In genomic region chr12:49355913-49356312, GRCh38 we compare ENCODE assay signal across 18 cellular contexts. TPM values are rescaled to one million over a fixed set of nuclear protein-coding genes. Genes with fewer than 3 reads are reported as not detected.
DNase-seq lines count a peak whose midpoint lies in the region; ATAC-seq and TF ChIP-seq lines count a peak whose summit lies in the region.
"Had no signal": no experiment of that assay in that cellular context is flagged by ENCODE, and none has a peak within 500 bp of the region (broad histone marks: within the 10 kb centered on the region; RNA-seq: fewer than 3 reads in every experiment).

No MANE protein-coding gene starts in this region.

- WGBS in esophagus muscularis mucosa: 86% methylated on average over 10 of the region's 10 CpGs

- TF ChIP-seq EP300 in esophagus muscularis mucosa (IDR thresholded peaks at IDR 0.05): no peak

- intact Hi-C loops in esophagus muscularis mucosa (cut with DNase I): loop anchor here (2.0 kb wide), 1 partner anchor 225 kb away; no protein-coding TSS in a partner anchor
- intact Hi-C loops in posterior vena cava (cut with DNase I): loop anchor here (1.0 to 5.0 kb wide), 2 partner anchors 21 to 161 kb away; no protein-coding TSS in a partner anchor
- intact Hi-C loops in A673 (cut with micrococcal nuclease; ENCODE audit: unreplicated experiment): loop anchor here (2.0 to 5.0 kb wide), 2 partner anchors 67 to 226 kb away; no protein-coding TSS in a partner anchor

- peaks cover 0 to 7% (median 4%) of the 10 kb centered on the region in 4 donors for H3K4me1 ChIP-seq in esophagus muscularis mucosa
- H3K4me1 ChIP-seq in A673 (ENCODE audit: insufficient read depth, low read length, poor library complexity, severe bottlenecking): peaks cover 5% of the 10 kb centered on the region
- H3K4me1 ChIP-seq: BLaER1 had no signal

- CTCF ChIA-PET in A673 (lab: Charles Lee): no interaction called here

- H3K27ac ChIP-seq in esophagus muscularis mucosa (replicated peaks in 1 of 4) (no peak overlapping the region), A673 (ENCODE audit: low read depth, low read length, poor library complexity, severe bottlenecking) (no peak overlapping the region)
- H3K27ac ChIP-seq: 22Rv1, A549, BLaER1, GM23248, HL-60 had no signal

- POLR2A ChIA-PET in A673 (lab: Charles Lee; ENCODE audit: low non-redundant PET): no interaction called here

- TF ChIP-seq POLR2A in esophagus muscularis mucosa (IDR thresholded peaks at IDR 0.05; ENCODE audit: low read depth): no peak

- H3K36me3 ChIP-seq in esophagus muscularis mucosa (no peaks in the 10 kb centered on the region), A673 (ENCODE audit: insufficient read depth, low read length, poor library complexity, severe bottlenecking) (no peaks in the 10 kb centered on the region)
- H3K36me3 ChIP-seq: BLaER1, HAP-1 had no signal

- no TSS peak for BruUV-seq in A673 (replicated peaks; lab: Mats Ljungman, UMichigan)

- H3K9me3 ChIP-seq in esophagus muscularis mucosa (no peaks in the 10 kb centered on the region), A673 (ENCODE audit: low read depth, low read length, poor library complexity, severe bottlenecking) (no peaks in the 10 kb centered on the region)
- H3K9me3 ChIP-seq: A549, BLaER1, HAP-1 had no signal

- H3K4me3 ChIP-seq in esophagus muscularis mucosa (no peak overlapping the region), A673 (ENCODE audit: low read depth, low read length, poor library complexity, severe bottlenecking) (no peak overlapping the region)
- H3K4me3 ChIP-seq: A549, BLaER1, GM23248, HAP-1 had no signal

- no peak for ATAC-seq in GM18867 (IDR thresholded peaks at IDR 0.05; ENCODE audit: unreplicated experiment)
- no peak for ATAC-seq in GM18868 (IDR thresholded peaks at IDR 0.05; ENCODE audit: unreplicated experiment)
- ATAC-seq: A549 had no signal

- no peak for TF ChIP-seq CTCF in esophagus muscularis mucosa (IDR thresholded peaks at IDR 0.05)
- TF ChIP-seq CTCF in A673 (conservative IDR thresholded peaks at IDR 0.05; ENCODE audit: low read depth, low read length): no peak

- H3K27me3 ChIP-seq in esophagus muscularis mucosa (peaks cover 0 to 58% (median 9%) of the 10 kb centered on the region in 4 donors), A673 (replicated peaks; ENCODE audit: insufficient read depth, low read depth, low read length, poor library complexity) (no peaks in the 10 kb centered on the region)
- H3K27me3 ChIP-seq: BLaER1 had no signal

- DNase-seq in activated effector memory CD4-positive, alpha-beta T cell treated with anti-CD3 and anti-CD28 coated beads, Interleukin-2, amount 50 U/mL, for 16 hours: peak; percentile 34
- no peak for DNase-seq in activated effector memory CD4-positive, alpha-beta T cell treated with Interleukin-2 at 50 U/mL for 16 hours
- DNase-seq in esophagus muscularis mucosa (ENCODE audit: extremely low spot score) (peak; percentile 26), posterior vena cava (ENCODE audit: low spot score) (peak; percentile 45), A673 (ENCODE audit: low spot score) (no peak)
- DNase-seq: CD4-positive, alpha-beta memory T cell; DMS153; DMS79; GF-D8; GM23248; IMR-90 had no signal

RNA-seq across cellular contexts. Expression of gene DNAJC22, which starts 9.2 kb away (rescaled TPM):
- total RNA-seq in esophagus muscularis mucosa (under 1 TPM in 3 of 4 donors, not detected in 1; 0.17 to 0.34 (median 0.26) TPM), posterior vena cava (under 1 TPM in 1 of 2 donors, not detected in 1; 0.05 TPM), A673 (2021) (1.9 and 3.0 TPM in 2 replicates)
- total RNA-seq: CD4-positive, alpha-beta memory T cell had no signal

RNA-seq across cellular contexts. Expression of gene SPATS2, which starts 11.3 kb away (rescaled TPM):
- total RNA-seq in esophagus muscularis mucosa (10 to 100 TPM in 3 of 4 donors, 1 to 10 TPM in 1; 9.5 to 16.6 (median 11.5) TPM), posterior vena cava (10 to 100 TPM; 12.1 to 14.8 TPM), A673 (2021) (80.5 and 82.8 TPM in 2 replicates)

RNA-seq across cellular contexts. Expression of gene C1QL4, which starts 18.9 kb away (rescaled TPM):
- not detected for total RNA-seq in esophagus muscularis mucosa
- not detected for total RNA-seq in posterior vena cava
- 0.41 and 1.0 TPM in 2 replicates for total RNA-seq in A673 (2021)
- total RNA-seq: CD4-positive, alpha-beta memory T cell; GM23248 had no signal

RNA-seq across cellular contexts. Expression of gene TROAP, which starts 32.9 kb away (rescaled TPM):
- total RNA-seq in esophagus muscularis mucosa (under 1 TPM in 2 of 4 donors, not detected in 2; 0.26 to 0.80 TPM), posterior vena cava (under 1 TPM; 0.10 to 0.60 TPM), A673 (2021) (121 and 124 TPM in 2 replicates)

Comparison
In these comparisons a context has a peak if more than half of its experiments do, and no peak if none do; other contexts are left out.
1. DNase-seq: peak in activated effector memory CD4-positive, alpha-beta T cell treated with anti-CD3 and anti-CD28 coated beads, Interleukin-2, amount 50 U/mL, for 16 hours (single experiment), esophagus muscularis mucosa (single experiment) and posterior vena cava (single experiment); none in activated effector memory CD4-positive, alpha-beta T cell treated with Interleukin-2 at 50 U/mL for 16 hours (single experiment) and A673 (single experiment).